In the genomic region with DNA sequence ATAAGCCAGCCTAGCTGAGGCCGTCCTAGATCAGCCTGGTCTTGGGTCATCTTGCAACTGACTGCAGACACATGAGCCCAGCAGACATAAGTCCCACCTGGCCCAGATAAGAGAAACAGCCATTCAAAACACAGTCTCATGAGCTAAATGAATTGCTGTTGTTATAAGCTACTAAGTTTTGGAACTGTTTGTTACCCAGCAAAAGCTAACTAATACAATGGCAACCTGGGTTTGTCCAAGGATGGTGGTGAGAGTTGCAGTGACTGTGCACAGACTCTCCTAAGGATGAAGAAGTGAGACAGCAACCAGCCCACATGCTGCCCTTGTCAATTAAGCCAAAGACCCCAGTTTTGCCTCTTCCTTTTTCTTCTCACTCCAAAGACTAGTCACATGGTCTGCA, we compare ENCODE assay signal across 28 cellular contexts.
"Had no signal": no experiment of that assay in that cellular context is flagged by ENCODE, and none has a peak within 500 bp of the region (broad histone marks: within the 10 kb centered on the region; RNA-seq: fewer than 3 reads in every experiment).

No MANE protein-coding gene starts in this region.

- FAIRE-seq: colon, endometrium, endothelial cell of umbilical vein, frontal cortex had no signal

- H3K4me1 ChIP-seq: colonic mucosa, esophagus muscularis mucosa, esophagus squamous epithelium, foreskin keratinocyte, gastrocnemius medialis, gastroesophageal sphincter, heart left ventricle, heart right ventricle had no signal

- H3K27ac ChIP-seq: colonic mucosa, coronary artery, dorsolateral prefrontal cortex, epithelial cell of prostate, esophagus muscularis mucosa, esophagus squamous epithelium, foreskin keratinocyte, gastrocnemius medialis, gastroesophageal sphincter, heart left ventricle, heart right ventricle had no signal

- H3K36me3 ChIP-seq: colonic mucosa, esophagus muscularis mucosa, esophagus squamous epithelium, gastrocnemius medialis, gastroesophageal sphincter, heart left ventricle, heart right ventricle had no signal

- H3K27me3 ChIP-seq: colonic mucosa, gastrocnemius medialis, heart left ventricle had no signal

- DNase-seq: colonic mucosa; cortex of kidney; dermis blood vessel endothelial cell; dorsolateral prefrontal cortex; effector CD4-positive, alpha-beta T cell; effector CD8-positive, alpha-beta T cell; effector memory CD4-positive, alpha-beta T cell; effector memory CD8-positive, alpha-beta T cell; endodermal cell; erythroblast; esophagus squamous epithelium; foreskin fibroblast; foreskin keratinocyte; foreskin melanocyte; gastrocnemius medialis; glutamatergic neuron; head of caudate nucleus; heart left ventricle; heart right ventricle had no signal

- ATAC-seq: effector memory CD8-positive, alpha-beta T cell; esophagus mucosa; foreskin keratinocyte; gastrocnemius medialis; gastroesophageal sphincter; heart left ventricle; heart right ventricle had no signal

- H3K9me3 ChIP-seq: colonic mucosa, esophagus muscularis mucosa, esophagus squamous epithelium, gastrocnemius medialis, gastroesophageal sphincter, heart left ventricle, heart right ventricle had no signal

- H3K4me3 ChIP-seq: colonic mucosa, coronary artery, dorsolateral prefrontal cortex, esophagus muscularis mucosa, esophagus squamous epithelium, gastrocnemius medialis, gastroesophageal sphincter, heart left ventricle, heart right ventricle had no signal
